Comparison of ENCODE assay signal across 8 cellular contexts in the genomic region with DNA sequence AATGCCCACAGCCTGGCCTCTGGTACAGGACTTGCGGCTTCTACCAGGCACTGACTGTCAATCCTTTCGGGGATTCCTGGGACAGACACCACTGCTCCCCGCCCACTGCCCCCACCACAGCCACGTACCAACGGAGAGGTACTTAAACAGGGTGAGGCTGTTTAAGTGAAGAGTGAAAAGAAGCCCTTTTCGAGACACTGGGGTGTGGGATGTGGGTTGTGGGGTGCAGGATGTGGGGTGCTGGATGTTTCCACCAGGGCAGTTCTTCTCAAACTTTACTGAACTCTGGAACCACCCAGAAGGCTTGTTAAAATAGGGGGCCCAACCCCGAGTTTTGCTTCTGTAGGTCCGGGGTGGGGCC. TPM values are rescaled to one million over a fixed set of nuclear protein-coding genes. Genes with fewer than 3 reads are reported as not detected.
DNase-seq lines count a peak whose midpoint lies in the region; ATAC-seq and TF ChIP-seq lines count a peak whose summit lies in the region.

No MANE protein-coding gene starts in this region.

- H3K27ac ChIP-seq in muscle layer of colon (ENCODE audit: low read depth, low read length) (peak overlapping the region; percentile 52), thoracic aorta (peak overlapping the region in 1 of 2 donors; percentile 37)

- TF ChIP-seq CTCF in astrocyte of the cerebellum (IDR thresholded peaks at IDR 0.05; ENCODE audit: low read depth, low read length, missing control alignments): no peak
- TF ChIP-seq CTCF in thoracic aorta (IDR thresholded peaks at IDR 0.05): no peak

- peaks cover 0 to 11% of the 10 kb centered on the region in 2 donors for H3K27me3 ChIP-seq in muscle layer of colon (ENCODE audit: control insufficient read depth in 1 of 2, insufficient read depth in 2 of 2, low read length in 2 of 2)
- H3K27me3 ChIP-seq in thoracic aorta (replicated peaks; ENCODE audit: insufficient read depth): no peaks in the 10 kb centered on the region

- in situ Hi-C loops in astrocyte of the cerebellum (cut with HindIII; ENCODE audit: low sequenced_read_pairs): loop anchor here (5.0 kb wide), 1 partner anchor 61 kb away; no protein-coding TSS in a partner anchor

- DNase-seq in T-helper 9 cell (peak; percentile 70), astrocyte of the cerebellum (ENCODE audit: low read depth) (no peak), thoracic aorta (ENCODE audit: low spot score) (no peak), GM19238 (ENCODE audit: insufficient read length, low spot score) (no peak)

- peak overlapping the region; percentile 41 for H3K4me3 ChIP-seq in astrocyte of the cerebellum (ENCODE audit: low read depth, low read length)
- H3K4me3 ChIP-seq in muscle layer of colon (ENCODE audit: low read depth in 1 of 2, low read length in 2 of 2): peak overlapping the region; percentile 45 to 57
- peak overlapping the region; percentile 68 for H3K4me3 ChIP-seq in thoracic aorta

- H3K9me3 ChIP-seq in muscle layer of colon (ENCODE audit: low read length) (no peaks in the 10 kb centered on the region), thoracic aorta (no peaks in the 10 kb centered on the region)

- ATAC-seq in thoracic aorta (ENCODE audit: insufficient number of reproducible peaks, low FRiP score, low read depth): no peak
- ATAC-seq in esophagus mucosa: no peak
- no peak for ATAC-seq in HG02610 (IDR thresholded peaks at IDR 0.05; ENCODE audit: unreplicated experiment)
- no peak for ATAC-seq in GM18520 (IDR thresholded peaks at IDR 0.05; ENCODE audit: unreplicated experiment)

- peaks cover 15% of the 10 kb centered on the region for H3K4me1 ChIP-seq in muscle layer of colon (ENCODE audit: insufficient read depth, low read length)
- H3K4me1 ChIP-seq in thoracic aorta (ENCODE audit: control insufficient read depth in 1 of 2, low read depth in 2 of 2): peaks cover 3 to 7% of the 10 kb centered on the region in 2 donors

- no peaks in the 10 kb centered on the region for H3K36me3 ChIP-seq in muscle layer of colon (ENCODE audit: insufficient read depth, low read length)
- H3K36me3 ChIP-seq in thoracic aorta: no peaks in the 10 kb centered on the region

- H3K9ac ChIP-seq in muscle layer of colon (ENCODE audit: low read length): peak overlapping the region; percentile 27

RNA-seq across cellular contexts. Expression of a gene that starts 34.2 kb away (rescaled TPM):
- total RNA-seq in thoracic aorta (10 to 100 TPM in 1 of 2 donors, 1 to 10 TPM in 1; 7.3 to 30.0 TPM), esophagus mucosa (11.1 TPM)
